Comparison of ENCODE assay signal across 14 cellular contexts in the genomic region with DNA sequence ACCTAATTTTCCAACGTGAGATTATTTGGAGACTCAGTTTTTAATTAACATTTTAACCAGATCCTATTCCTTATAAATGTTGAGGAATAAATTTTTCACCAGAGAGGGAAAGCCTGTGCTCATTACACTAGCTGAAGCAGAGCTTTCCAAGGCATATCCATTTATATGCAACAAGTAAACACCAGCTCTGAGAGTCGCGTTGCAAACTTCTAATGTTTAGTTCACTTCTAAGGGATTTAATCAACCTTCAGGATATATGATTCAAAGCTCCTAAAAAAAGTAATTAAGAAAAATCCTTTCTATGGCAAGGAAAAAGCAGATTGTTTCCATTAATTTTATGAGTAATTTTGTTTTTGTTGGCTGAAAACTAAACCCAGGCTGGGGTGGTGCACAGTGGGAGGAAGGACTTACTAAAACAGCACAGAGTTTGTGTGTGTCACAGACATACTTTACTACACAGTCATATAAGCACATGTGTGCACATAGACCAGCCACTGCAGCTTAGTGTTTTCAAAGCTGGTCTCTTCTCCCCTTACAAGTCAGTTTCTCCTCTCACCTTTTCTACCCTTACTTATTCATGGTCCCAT.
A peak's percentile ranks its signal among the peaks of the same experiment; 100 is the strongest.
DNase-seq lines count a peak whose midpoint lies in the region; ATAC-seq and TF ChIP-seq lines count a peak whose summit lies in the region.
"Had no signal": no experiment of that assay in that cellular context is flagged by ENCODE, and none has a peak within 500 bp of the region (broad histone marks: within the 10 kb centered on the region; RNA-seq: fewer than 3 reads in every experiment).

No MANE protein-coding gene starts in this region.

- DNase-seq in AG08396 (ENCODE audit: low spot score) (peak; percentile 75), MG63 (peak; percentile 62), dedifferentiated amniotic fluid mesenchymal stem cell (ENCODE audit: extremely low spot score) (peak; percentile 89), lower lobe of right lung (no peak), T-helper 17 cell (no peak), suprapubic skin (ENCODE audit: low spot score in 2 of 2) (no peak)
- DNase-seq: activated T-cell treated with anti-CD3 and anti-CD28 coated beads, Interleukin-2, amount 50 U/mL, for 24 hours; gastrocnemius medialis; NCI-H1105 treated with DMSO at 0.1 percent for 48 hours; NCI-H69 had no signal

- H3K9me3 ChIP-seq in MG63 (no peaks in the 10 kb centered on the region), lower lobe of right lung (no peaks in the 10 kb centered on the region), T-helper 17 cell (ENCODE audit: control insufficient read depth, low read length, poor library complexity, severe bottlenecking) (no peaks in the 10 kb centered on the region), suprapubic skin (no peaks in the 10 kb centered on the region)
- H3K9me3 ChIP-seq: gastrocnemius medialis had no signal

- ATAC-seq in lower lobe of right lung (peak; percentile 56 to 61), T-helper 17 cell (no peak), HG03521 (IDR thresholded peaks at IDR 0.05; ENCODE audit: unreplicated experiment) (no peak), GM21360 (IDR thresholded peaks at IDR 0.05; ENCODE audit: unreplicated experiment) (no peak)
- ATAC-seq: gastrocnemius medialis had no signal

- H3K27me3 ChIP-seq in MG63 (no peaks in the 10 kb centered on the region), lower lobe of right lung (ENCODE audit: low read depth) (no peaks in the 10 kb centered on the region), suprapubic skin (no peaks in the 10 kb centered on the region)
- H3K27me3 ChIP-seq: gastrocnemius medialis, neural progenitor cell had no signal

- H3K4me3 ChIP-seq in MG63 (no peak overlapping the region), lower lobe of right lung (no peak overlapping the region), suprapubic skin (no peak overlapping the region)
- H3K4me3 ChIP-seq: gastrocnemius medialis, neural progenitor cell had no signal

- intact Hi-C loops in lower lobe of right lung (cut with DNase I) = no loop called here

- no peaks in the 10 kb centered on the region for H3K4me1 Mint-ChIP-seq in T-helper 17 cell
- H3K4me1 Mint-ChIP-seq: B cell had no signal

- H3K27me3 Mint-ChIP-seq in T-helper 17 cell = no peaks in the 10 kb centered on the region
- H3K27me3 Mint-ChIP-seq: activated T-cell treated with anti-CD3 and anti-CD28 coated beads, Interleukin-2, amount 50 U/mL, for 24 hours; B cell had no signal

- no peak for TF ChIP-seq POLR2A in suprapubic skin (IDR thresholded peaks at IDR 0.05)

- no peaks in the 10 kb centered on the region for H3K36me3 Mint-ChIP-seq in T-helper 17 cell (ENCODE audit: low read depth)

- H3K27ac Mint-ChIP-seq in T-helper 17 cell = no peak overlapping the region
- H3K27ac Mint-ChIP-seq: activated T-cell treated with anti-CD3 and anti-CD28 coated beads, Interleukin-2, amount 50 U/mL, for 24 hours; B cell; neural progenitor cell had no signal

- H3K4me3 Mint-ChIP-seq in T-helper 17 cell = no peak overlapping the region
- H3K4me3 Mint-ChIP-seq: activated T-cell treated with anti-CD3 and anti-CD28 coated beads, Interleukin-2, amount 50 U/mL, for 24 hours; B cell; neural progenitor cell had no signal

- no peak for TF ChIP-seq CTCF in lower lobe of right lung (IDR thresholded peaks at IDR 0.05)
- TF ChIP-seq CTCF in suprapubic skin (IDR thresholded peaks at IDR 0.05) = no peak

- no peak overlapping the region for H3K27ac ChIP-seq in lower lobe of right lung
- H3K27ac ChIP-seq in suprapubic skin = no peak overlapping the region
- H3K27ac ChIP-seq: gastrocnemius medialis, neural progenitor cell had no signal

- 23% methylated on average over 3 of the region's 3 CpGs for WGBS in suprapubic skin

- H3K4me1 ChIP-seq in lower lobe of right lung = no peaks in the 10 kb centered on the region
- peaks cover 8% of the 10 kb centered on the region for H3K4me1 ChIP-seq in suprapubic skin
- H3K4me1 ChIP-seq: gastrocnemius medialis, neural progenitor cell had no signal

- TF ChIP-seq EP300 in suprapubic skin (IDR thresholded peaks at IDR 0.05) = no peak

- no peaks in the 10 kb centered on the region for H3K36me3 ChIP-seq in MG63
- no peaks in the 10 kb centered on the region for H3K36me3 ChIP-seq in lower lobe of right lung
- H3K36me3 ChIP-seq in suprapubic skin = no peaks in the 10 kb centered on the region
- H3K36me3 ChIP-seq: gastrocnemius medialis had no signal

Comparison
In these comparisons a context has a peak if more than half of its experiments do, and no peak if none do; other contexts are left out.
1. DNase-seq: peak in AG08396 (single experiment), MG63 (single experiment) and dedifferentiated amniotic fluid mesenchymal stem cell (single experiment); none in lower lobe of right lung (single experiment), T-helper 17 cell (0 of 3) and suprapubic skin (0 of 2).
2. ATAC-seq: peak in lower lobe of right lung (2 of 2); none in T-helper 17 cell (single experiment), HG03521 (single experiment) and GM21360 (single experiment).